ENCODE assay signal across 14 cellular contexts in genomic region chr2:108268001-108268400, GRCh38. TPM values are rescaled to one million over a fixed set of nuclear protein-coding genes. Genes with fewer than 3 reads are reported as not detected.
DNase-seq lines count a peak whose midpoint lies in the region; TF ChIP-seq lines count a peak whose summit lies in the region.
"Had no signal": no experiment of that assay in that cellular context is flagged by ENCODE, and none has a peak within 500 bp of the region (broad histone marks: within the 10 kb centered on the region; RNA-seq: fewer than 3 reads in every experiment).

No MANE protein-coding gene starts in this region.

- H3K9ac ChIP-seq in duodenal mucosa (ENCODE audit: low read depth in 1 of 2, low read length in 2 of 2) = no peak overlapping the region

- H3K4me1 ChIP-seq in duodenal mucosa (ENCODE audit: control insufficient read depth in 1 of 2, insufficient read depth in 2 of 2, low read length in 2 of 2) (peaks cover 63 to 71% of the 10 kb centered on the region in 2 donors), ovary (ENCODE audit: insufficient read depth) (no peaks in the 10 kb centered on the region)
- H3K4me1 ChIP-seq: HAP-1 had no signal

- POLR2A ChIA-PET in AG04449 (lab: Yijun Ruan, JAX) = no interaction called here

- H3K27ac ChIP-seq in duodenal mucosa (ENCODE audit: low read depth, low read length) (peak overlapping the region; percentile 59), ovary (no peak overlapping the region)
- H3K27ac ChIP-seq: C4-2B had no signal

- peaks cover 8% of the 10 kb centered on the region for H3K27me3 Mint-ChIP-seq in activated T-helper 1 cell treated with anti-CD3 and anti-CD28 coated beads, Interleukin-12 subunit alpha, Interleukin-12 subunit beta, Interleukin-2, Interleukin-4 antibody, amounts not matched to agents 30 ng/mL and 10 ng/mL and 1 ng/mL, durations not matched to agents 14 hours and 24 hours and 36 hours (ENCODE audit: insufficient read depth)

- H3K36me3 ChIP-seq in duodenal mucosa (ENCODE audit: control insufficient read depth in 1 of 2, insufficient read depth in 2 of 2, low read length in 2 of 2) (no peaks in the 10 kb centered on the region), ovary (no peaks in the 10 kb centered on the region)
- H3K36me3 ChIP-seq: HAP-1, upper lobe of left lung had no signal

- intact Hi-C loops in activated T-helper 1 cell treated with anti-CD3 and anti-CD28 coated beads, Interleukin-12 subunit alpha, Interleukin-12 subunit beta, Interleukin-2, Interleukin-4 antibody, amounts not matched to agents 30 ng/mL and 10 ng/mL and 1 ng/mL, durations not matched to agents 14 hours and 24 hours and 36 hours (cut with micrococcal nuclease) = no loop called here
- intact Hi-C loops in ovary (cut with DNase I) = no loop called here

- no peaks in the 10 kb centered on the region for H3K9me3 ChIP-seq in duodenal mucosa (ENCODE audit: control insufficient read depth in 1 of 2, low read length in 2 of 2)
- H3K9me3 ChIP-seq in ovary = no peaks in the 10 kb centered on the region
- H3K9me3 ChIP-seq: HAP-1, upper lobe of left lung had no signal

- CTCF ChIA-PET in AG04449 (lab: Yijun Ruan, JAX) = no interaction called here

- no peak overlapping the region for H3K4me3 Mint-ChIP-seq in activated T-helper 1 cell treated with anti-CD3 and anti-CD28 coated beads, Interleukin-12 subunit alpha, Interleukin-12 subunit beta, Interleukin-2, Interleukin-4 antibody, amounts not matched to agents 30 ng/mL and 10 ng/mL and 1 ng/mL, durations not matched to agents 14 hours and 24 hours and 36 hours

- 55 to 74% (median 70%) methylated on average over 4 of the region's 4 CpGs for WGBS in ovary, 3 donors

- H3K4me3 ChIP-seq in AG04449 (ENCODE audit: low read depth, low read length) (no peak overlapping the region), duodenal mucosa (ENCODE audit: low read depth in 1 of 2, low read length in 2 of 2) (no peak overlapping the region), ovary (no peak overlapping the region)
- H3K4me3 ChIP-seq: HAP-1, upper lobe of left lung had no signal

- no peak overlapping the region for H3K27ac Mint-ChIP-seq in activated T-helper 1 cell treated with anti-CD3 and anti-CD28 coated beads, Interleukin-12 subunit alpha, Interleukin-12 subunit beta, Interleukin-2, Interleukin-4 antibody, amounts not matched to agents 30 ng/mL and 10 ng/mL and 1 ng/mL, durations not matched to agents 14 hours and 24 hours and 36 hours

- no peak for TF ChIP-seq CTCF in AG04449 (IDR thresholded peaks at IDR 0.05; ENCODE audit: insufficient read depth, low read length, missing control alignments)
- TF ChIP-seq CTCF in ovary (IDR thresholded peaks at IDR 0.05) = no peak

- H3K9me3 Mint-ChIP-seq in activated T-helper 1 cell treated with anti-CD3 and anti-CD28 coated beads, Interleukin-12 subunit alpha, Interleukin-12 subunit beta, Interleukin-2, Interleukin-4 antibody, amounts not matched to agents 30 ng/mL and 10 ng/mL and 1 ng/mL, durations not matched to agents 14 hours and 24 hours and 36 hours = no peaks in the 10 kb centered on the region

- DNase-seq in AG04449 (ENCODE audit: low read depth, low spot score) (peak; percentile 21), LHCN-M2 (ENCODE audit: low read depth) (peak; percentile 65), myocyte (ENCODE audit: low read depth) (peak; percentile 64), ovary (no peak), UCSD-AML1 (lab: John Stamatoyannopoulos, UW; ENCODE audit: unreplicated experiment) (no peak)
- DNase-seq in activated T-helper 1 cell treated with anti-CD3 and anti-CD28 coated beads, Interleukin-12 subunit alpha, Interleukin-12 subunit beta, Interleukin-2, Interleukin-4 antibody, amounts not matched to agents 30 ng/mL and 10 ng/mL and 1 ng/mL, durations not matched to agents 14 hours and 24 hours and 36 hours (ENCODE audit: low spot score) = no peak
- no peak for DNase-seq in stimulated activated CD4-positive, alpha-beta T cell treated with anti-CD3 and anti-CD28 coated beads, Interleukin-2, amount 100 ng/mL, for 24 hours
- DNase-seq: upper lobe of left lung had no signal

- TF ChIP-seq EP300 in ovary (IDR thresholded peaks at IDR 0.05) = no peak

- no peak for TF ChIP-seq POLR2A in ovary (IDR thresholded peaks at IDR 0.05)

- H3K4me1 Mint-ChIP-seq in activated T-helper 1 cell treated with anti-CD3 and anti-CD28 coated beads, Interleukin-12 subunit alpha, Interleukin-12 subunit beta, Interleukin-2, Interleukin-4 antibody, amounts not matched to agents 30 ng/mL and 10 ng/mL and 1 ng/mL, durations not matched to agents 14 hours and 24 hours and 36 hours (ENCODE audit: low read depth) = no peaks in the 10 kb centered on the region

- H3K36me3 Mint-ChIP-seq in activated T-helper 1 cell treated with anti-CD3 and anti-CD28 coated beads, Interleukin-12 subunit alpha, Interleukin-12 subunit beta, Interleukin-2, Interleukin-4 antibody, amounts not matched to agents 30 ng/mL and 10 ng/mL and 1 ng/mL, durations not matched to agents 14 hours and 24 hours and 36 hours (ENCODE audit: low read depth) = no peaks in the 10 kb centered on the region

- H3K27me3 ChIP-seq in duodenal mucosa (ENCODE audit: control insufficient read depth in 1 of 2, insufficient read depth in 2 of 2, low read length in 2 of 2) (no peaks in the 10 kb centered on the region), ovary (no peaks in the 10 kb centered on the region)
- H3K27me3 ChIP-seq: upper lobe of left lung had no signal

RNA-seq across cellular contexts. Expression of gene SULT1C2, which starts 20.7 kb away (rescaled TPM):
- 0.06 TPM in 1 of 2 replicates, not detected in the other for total RNA-seq in LHCN-M2 (2014; rRNA removed)
- 0.01 TPM for polyA plus RNA-seq in LHCN-M2 (2012)
- total RNA-seq in myocyte = 0.16 and 0.37 TPM in 2 replicates
- 0.04 TPM for polyA plus RNA-seq in myocyte (2012)
- not detected in 2 replicates for total RNA-seq in activated T-helper 1 cell treated with anti-CD3 and anti-CD28 coated beads, Interleukin-12 subunit alpha, Interleukin-12 subunit beta, Interleukin-2, Interleukin-4 antibody, amounts not matched to agents 30 ng/mL and 10 ng/mL and 1 ng/mL, durations not matched to agents 14 hours and 24 hours and 36 hours
- total RNA-seq in ovary = 1 to 10 TPM in 1 of 7 donors, under 1 TPM in 6; under 0.01 to 3.2 (median 0.40) TPM
- 1 to 10 TPM in 1 of 2 donors, under 1 TPM in 1; 0.06 to 1.9 TPM for polyA plus RNA-seq in ovary
- total RNA-seq: endothelial cell of umbilical vein; T-helper 1 cell treated with Interleukin-12 subunit alpha and Interleukin-12 subunit beta and Interleukin-4 antibody, amounts not matched to agents 30 ng/mL and 1 ng/mL, for 36 hours had no signal
- polyA plus RNA-seq: endothelial cell of umbilical vein had no signal

RNA-seq across cellular contexts. Expression of gene SULT1C3, which starts 28.2 kb away (rescaled TPM):
- total RNA-seq in LHCN-M2 (2014; rRNA removed) (not detected in 2 replicates), myocyte (not detected in 2 replicates), ovary (not detected)
- not detected for polyA plus RNA-seq in LHCN-M2 (2012)
- not detected for polyA plus RNA-seq in myocyte (2012)
- not detected in 2 replicates for total RNA-seq in activated T-helper 1 cell treated with anti-CD3 and anti-CD28 coated beads, Interleukin-12 subunit alpha, Interleukin-12 subunit beta, Interleukin-2, Interleukin-4 antibody, amounts not matched to agents 30 ng/mL and 10 ng/mL and 1 ng/mL, durations not matched to agents 14 hours and 24 hours and 36 hours
- polyA plus RNA-seq in ovary = not detected
- total RNA-seq: endothelial cell of umbilical vein; left lobe of liver; T-helper 1 cell treated with Interleukin-12 subunit alpha and Interleukin-12 subunit beta and Interleukin-4 antibody, amounts not matched to agents 30 ng/mL and 1 ng/mL, for 36 hours; upper lobe of left lung had no signal
- polyA plus RNA-seq: endothelial cell of umbilical vein had no signal

Comparison
In these comparisons a context has a peak if more than half of its experiments do, and no peak if none do; other contexts are left out.
1. DNase-seq: peak in AG04449 (single experiment), LHCN-M2 (single experiment) and myocyte (single experiment); none in activated T-helper 1 cell treated with anti-CD3 and anti-CD28 coated beads, Interleukin-12 subunit alpha, Interleukin-12 subunit beta, Interleukin-2, Interleukin-4 antibody, amounts not matched to agents 30 ng/mL and 10 ng/mL and 1 ng/mL, durations not matched to agents 14 hours and 24 hours and 36 hours (single experiment), ovary (0 of 5), stimulated activated CD4-positive, alpha-beta T cell treated with anti-CD3 and anti-CD28 coated beads, Interleukin-2, amount 100 ng/mL, for 24 hours (0 of 2) and UCSD-AML1 (single experiment).